In genomic region chr13:114071991-114072390, GRCh38 we compare ENCODE assay signal across 12 cellular contexts.
A peak's percentile ranks its signal among the peaks of the same experiment; 100 is the strongest.
DNase-seq lines count a peak whose midpoint lies in the region; ATAC-seq and TF ChIP-seq lines count a peak whose summit lies in the region.
"Had no signal": no experiment of that assay in that cellular context is flagged by ENCODE, and none has a peak within 500 bp of the region (broad histone marks: within the 10 kb centered on the region; RNA-seq: fewer than 3 reads in every experiment).

No MANE protein-coding gene starts in this region.

- no peak for DNase-seq in stimulated activated naive CD8-positive, alpha-beta T cell treated with anti-CD3 and anti-CD28 coated beads, Interleukin-15, amount 100 ng/mL, for 72 hours
- no peak for DNase-seq in natural killer cell
- DNase-seq in T-cell = no peak
- DNase-seq in DMS79 treated with DMSO at 0.1 percent for 48 hours (lab: John Stamatoyannopoulos, UW) = no peak
- DNase-seq: activated gamma-delta T cell treated with Interleukin-2 at 50 U/mL for 16 hours; NCI-H1694 treated with DMSO at 0.1 percent for 48 hours; NCI-H774; stimulated activated CD4-positive, alpha-beta T cell treated with anti-CD3 and anti-CD28 coated beads, Interleukin-15, amount 100 ng/mL, for 24 hours had no signal

- no peak for ATAC-seq in stimulated activated naive CD8-positive, alpha-beta T cell treated with anti-CD3 and anti-CD28 coated beads, Interleukin-15, amount 100 ng/mL, for 72 hours
- ATAC-seq in natural killer cell (no peak), T-cell (replicated peaks in 1 of 4) (no peak), HG02938 (IDR thresholded peaks at IDR 0.05; ENCODE audit: unreplicated experiment) (no peak), HG03342 (IDR thresholded peaks at IDR 0.05; ENCODE audit: unreplicated experiment) (no peak)

- H3K36me3 Mint-ChIP-seq in stimulated activated naive CD8-positive, alpha-beta T cell treated with anti-CD3 and anti-CD28 coated beads, Interleukin-15, Interleukin-2, amounts not matched to agents 100 ng/mL and 50 ng/mL, for 24 hours (ENCODE audit: low read depth) = peaks cover 48% of the 10 kb centered on the region
- H3K36me3 Mint-ChIP-seq in dendritic cell treated with granulocyte-macrophage colony-stimulating factor and Interleukin-4, amounts not matched to agents 40 ng/mL and 50 ng/mL, for 4 days (ENCODE audit: low read depth) = peaks cover 60% of the 10 kb centered on the region
- peaks cover 25% of the 10 kb centered on the region for H3K36me3 Mint-ChIP-seq in natural killer cell
- H3K36me3 Mint-ChIP-seq in T-cell = peaks cover 52% of the 10 kb centered on the region

- H3K9me3 Mint-ChIP-seq in stimulated activated naive CD8-positive, alpha-beta T cell treated with anti-CD3 and anti-CD28 coated beads, Interleukin-15, Interleukin-2, amounts not matched to agents 100 ng/mL and 50 ng/mL, for 24 hours = peaks cover 4% of the 10 kb centered on the region
- H3K9me3 Mint-ChIP-seq in stimulated activated naive CD8-positive, alpha-beta T cell treated with anti-CD3 and anti-CD28 coated beads, Interleukin-15, amount 100 ng/mL, for 72 hours = no peaks in the 10 kb centered on the region
- H3K9me3 Mint-ChIP-seq in dendritic cell treated with granulocyte-macrophage colony-stimulating factor and Interleukin-4, amounts not matched to agents 40 ng/mL and 50 ng/mL, for 4 days = peaks cover 9% of the 10 kb centered on the region
- H3K9me3 Mint-ChIP-seq in natural killer cell (no peaks in the 10 kb centered on the region), T-cell (no peaks in the 10 kb centered on the region)

- H3K27ac Mint-ChIP-seq in stimulated activated naive CD8-positive, alpha-beta T cell treated with anti-CD3 and anti-CD28 coated beads, Interleukin-15, Interleukin-2, amounts not matched to agents 100 ng/mL and 50 ng/mL, for 24 hours = peak overlapping the region; percentile 80
- peak overlapping the region in 1 of 2 donors; percentile 57 for H3K27ac Mint-ChIP-seq in stimulated activated naive CD8-positive, alpha-beta T cell treated with anti-CD3 and anti-CD28 coated beads, Interleukin-15, amount 100 ng/mL, for 72 hours
- H3K27ac Mint-ChIP-seq in dendritic cell treated with granulocyte-macrophage colony-stimulating factor and Interleukin-4, amounts not matched to agents 40 ng/mL and 50 ng/mL, for 4 days = peak overlapping the region; percentile 26
- H3K27ac Mint-ChIP-seq in natural killer cell (peak overlapping the region; percentile 78 to 90), T-cell (peak overlapping the region in 1 of 2 donors; percentile 28)

- H3K4me1 Mint-ChIP-seq in stimulated activated naive CD8-positive, alpha-beta T cell treated with anti-CD3 and anti-CD28 coated beads, Interleukin-15, Interleukin-2, amounts not matched to agents 100 ng/mL and 50 ng/mL, for 24 hours (ENCODE audit: low read depth) = peaks cover 35% of the 10 kb centered on the region
- H3K4me1 Mint-ChIP-seq in stimulated activated naive CD8-positive, alpha-beta T cell treated with anti-CD3 and anti-CD28 coated beads, Interleukin-15, amount 100 ng/mL, for 72 hours = peaks cover 54% of the 10 kb centered on the region
- H3K4me1 Mint-ChIP-seq in dendritic cell treated with granulocyte-macrophage colony-stimulating factor and Interleukin-4, amounts not matched to agents 40 ng/mL and 50 ng/mL, for 4 days (ENCODE audit: low read depth) = peaks cover 41% of the 10 kb centered on the region
- H3K4me1 Mint-ChIP-seq in natural killer cell = peaks cover 64 to 68% of the 10 kb centered on the region in 2 donors
- H3K4me1 Mint-ChIP-seq in T-cell = peaks cover 48 to 55% (median 49%) of the 10 kb centered on the region in 3 donors

- intact Hi-C loops in dendritic cell treated with granulocyte-macrophage colony-stimulating factor and Interleukin-4, amounts not matched to agents 40 ng/mL and 50 ng/mL, for 4 days (cut with micrococcal nuclease) = no loop called here
- intact Hi-C loops in natural killer cell (cut with micrococcal nuclease) = no loop called here

- H3K27me3 Mint-ChIP-seq in stimulated activated naive CD8-positive, alpha-beta T cell treated with anti-CD3 and anti-CD28 coated beads, Interleukin-15, Interleukin-2, amounts not matched to agents 100 ng/mL and 50 ng/mL, for 24 hours = no peaks in the 10 kb centered on the region
- H3K27me3 Mint-ChIP-seq in stimulated activated naive CD8-positive, alpha-beta T cell treated with anti-CD3 and anti-CD28 coated beads, Interleukin-15, amount 100 ng/mL, for 72 hours = no peaks in the 10 kb centered on the region
- H3K27me3 Mint-ChIP-seq in dendritic cell treated with granulocyte-macrophage colony-stimulating factor and Interleukin-4, amounts not matched to agents 40 ng/mL and 50 ng/mL, for 4 days = no peaks in the 10 kb centered on the region
- H3K27me3 Mint-ChIP-seq in natural killer cell (ENCODE audit: low read depth in 2 of 2) (no peaks in the 10 kb centered on the region), T-cell (no peaks in the 10 kb centered on the region)

- no peak for TF ChIP-seq CTCF in natural killer cell (IDR thresholded peaks at IDR 0.05)

- CTCF ChIA-PET in T-cell (lab: Charles Lee) = no interaction called here

- POLR2A ChIA-PET in T-cell (lab: Charles Lee) = no interaction called here

- H3K4me3 Mint-ChIP-seq in stimulated activated naive CD8-positive, alpha-beta T cell treated with anti-CD3 and anti-CD28 coated beads, Interleukin-15, Interleukin-2, amounts not matched to agents 100 ng/mL and 50 ng/mL, for 24 hours = no peak overlapping the region
- H3K4me3 Mint-ChIP-seq in stimulated activated naive CD8-positive, alpha-beta T cell treated with anti-CD3 and anti-CD28 coated beads, Interleukin-15, amount 100 ng/mL, for 72 hours = no peak overlapping the region
- no peak overlapping the region for H3K4me3 Mint-ChIP-seq in dendritic cell treated with granulocyte-macrophage colony-stimulating factor and Interleukin-4, amounts not matched to agents 40 ng/mL and 50 ng/mL, for 4 days
- H3K4me3 Mint-ChIP-seq in natural killer cell = peak overlapping the region; percentile 42
- H3K4me3 Mint-ChIP-seq in T-cell = no peak overlapping the region
